22 cellular contexts compared by ENCODE assay signal in genomic region chr9:112796485-112796884, GRCh38. TPM values are rescaled to one million over a fixed set of nuclear protein-coding genes. Genes with fewer than 3 reads are reported as not detected.
A peak's percentile ranks its signal among the peaks of the same experiment; 100 is the strongest.
DNase-seq lines count a peak whose midpoint lies in the region; ATAC-seq, FAIRE-seq and TF ChIP-seq lines count a peak whose summit lies in the region.
"Had no signal": no experiment of that assay in that cellular context is flagged by ENCODE, and none has a peak within 500 bp of the region (broad histone marks: within the 10 kb centered on the region; RNA-seq: fewer than 3 reads in every experiment).

No MANE protein-coding gene starts in this region.

- H4K20me1 ChIP-seq in HepG2 (ENCODE audit: insufficient read depth, low read length) (no peaks in the 10 kb centered on the region), H1 (replicated peaks in 1 of 2; ENCODE audit: control insufficient read depth in 1 of 2, insufficient read depth in 2 of 2, low read length in 2 of 2) (peaks cover 1 to 3% of the 10 kb centered on the region in 2 experiments)

- H3K56ac ChIP-seq in H1 (replicated peaks; ENCODE audit: insufficient read length, low read depth, low read length), result no peak overlapping the region

- no peak overlapping the region; the same call in 1 of the 2 replicates for H2BK5ac ChIP-seq in H1 (ENCODE audit: low read depth, low read length)

- H2AFZ ChIP-seq in HepG2 (ENCODE audit: low read length) (no peak overlapping the region), H1 (ENCODE audit: low read length) (no peak overlapping the region)

- H3K27ac ChIP-seq in HepG2 (ENCODE audit: extremely low read length, insufficient read depth, low read length) (no peak overlapping the region), right lobe of liver (no peak overlapping the region), H1 (ENCODE audit: low read depth, low read length) (no peak overlapping the region)
- H3K27ac ChIP-seq: 22Rv1, BLaER1, C4-2B had no signal

- H3K4me3 ChIP-seq in HepG2 (replicated peaks in 1 of 3; ENCODE audit: insufficient read depth in 1 of 3, low read depth in 2 of 3, low read length in 3 of 3) (no peak overlapping the region), right lobe of liver (no peak overlapping the region), H1 (ENCODE audit: extremely low read depth in 1 of 4, insufficient read depth in 2 of 4, low read depth in 3 of 4, low read length in 4 of 4) (no peak overlapping the region)
- H3K4me3 ChIP-seq: BLaER1 had no signal

- no peak overlapping the region for H3K4ac ChIP-seq in H1 (replicated peaks; ENCODE audit: insufficient read length, low read depth, low read length)

- H3K27me3 ChIP-seq in HepG2 (ENCODE audit: control insufficient read depth in 1 of 2, insufficient read depth in 2 of 2, low read length in 2 of 2), result no peaks in the 10 kb centered on the region
- no peaks in the 10 kb centered on the region for H3K27me3 ChIP-seq in right lobe of liver
- no peaks in the 10 kb centered on the region for H3K27me3 ChIP-seq in H1 (replicated peaks in 1 of 4; ENCODE audit: control insufficient read depth in 3 of 4, extremely low read depth in 1 of 4, insufficient read depth in 3 of 4, low read length in 3 of 4)
- H3K27me3 ChIP-seq: BLaER1 had no signal

- BruUV-seq in HepG2 (replicated peaks; lab: Mats Ljungman, UMichigan), result no TSS peak

- H3K79me2 ChIP-seq in HepG2 (ENCODE audit: insufficient read depth, low read length), result no peaks in the 10 kb centered on the region
- H3K79me2 ChIP-seq in H1 (ENCODE audit: control insufficient read depth in 1 of 2, insufficient read depth in 2 of 2, low read length in 2 of 2), result no peaks in the 10 kb centered on the region

- intact Hi-C loops in HepG2 (cut with micrococcal nuclease; ENCODE audit: unreplicated experiment), result loop anchor here (10.0 kb wide), 1 partner anchor 352 kb away; no protein-coding TSS in a partner anchor
- intact Hi-C loops in right lobe of liver (cut with DNase I), result no loop called here
- intact Hi-C loops in left cardiac atrium (cut with DNase I), result no loop called here

- peaks cover 26% of the 10 kb centered on the region for H3K4me1 Mint-ChIP-seq in stimulated activated effector memory CD8-positive, alpha-beta T cell treated with anti-CD3 and anti-CD28 coated beads, Interleukin-12 subunit alpha, Interleukin-12 subunit beta, amount 100 ng/mL, for 72 hours
- peaks cover 15% of the 10 kb centered on the region for H3K4me1 Mint-ChIP-seq in T-helper 17 cell

- H3K36me3 ChIP-seq in HepG2 (replicated peaks in 1 of 2; ENCODE audit: control insufficient read depth in 1 of 2, insufficient read depth in 2 of 2, low read length in 2 of 2) (no peaks in the 10 kb centered on the region), right lobe of liver (no peaks in the 10 kb centered on the region), H1 (ENCODE audit: control insufficient read depth in 2 of 4, insufficient read depth in 4 of 4, low read length in 3 of 4) (no peaks in the 10 kb centered on the region)
- H3K36me3 ChIP-seq: BLaER1 had no signal

- no peak overlapping the region for H3K4me3 Mint-ChIP-seq in stimulated activated effector memory CD8-positive, alpha-beta T cell treated with anti-CD3 and anti-CD28 coated beads, Interleukin-12 subunit alpha, Interleukin-12 subunit beta, amount 100 ng/mL, for 72 hours
- no peak overlapping the region for H3K4me3 Mint-ChIP-seq in T-helper 17 cell
- H3K4me3 Mint-ChIP-seq: B cell; CD4-positive, CD25-positive, alpha-beta regulatory T cell; CD8-positive, alpha-beta T cell had no signal

- H4K91ac ChIP-seq in H1 (replicated peaks; ENCODE audit: insufficient read length, low read length), result no peak overlapping the region

- TF ChIP-seq RAD21 in HepG2 (CRISPR knock-in tag; IDR thresholded peaks at IDR 0.05) (no peak), H1 (IDR thresholded peaks at IDR 0.05 in 1 of 2, conservative IDR thresholded peaks at IDR 0.05 in 1 of 2; ENCODE audit: low read depth in 2 of 2, low read length in 2 of 2) (no peak)

- no peaks in the 10 kb centered on the region for H3K36me3 Mint-ChIP-seq in stimulated activated effector memory CD8-positive, alpha-beta T cell treated with anti-CD3 and anti-CD28 coated beads, Interleukin-12 subunit alpha, Interleukin-12 subunit beta, amount 100 ng/mL, for 72 hours
- H3K36me3 Mint-ChIP-seq in T-helper 17 cell (ENCODE audit: low read depth), result no peaks in the 10 kb centered on the region
- H3K36me3 Mint-ChIP-seq: CD4-positive, CD25-positive, alpha-beta regulatory T cell; CD8-positive, alpha-beta T cell had no signal

- no peak overlapping the region for H3K9ac ChIP-seq in HepG2 (ENCODE audit: insufficient read depth, low read depth, low read length)
- H3K9ac ChIP-seq in H1 (replicated peaks in 1 of 4; ENCODE audit: extremely low read depth in 1 of 4, low read depth in 3 of 4, low read length in 3 of 4), result no peak overlapping the region
- H3K9ac ChIP-seq: BLaER1 had no signal

- H2BK15ac ChIP-seq in H1 (ENCODE audit: low read length), result no peak overlapping the region

- H3K23ac ChIP-seq in H1 (ENCODE audit: insufficient read length), result no peak overlapping the region

- H3K18ac ChIP-seq in H1 (ENCODE audit: extremely low read depth, low read length), result no peak overlapping the region

- TF ChIP-seq POLR2A in HepG2 (IDR thresholded peaks at IDR 0.05; ENCODE audit: insufficient read depth in 1 of 2, low read depth in 2 of 2, low read length in 2 of 2), result no peak
- TF ChIP-seq POLR2A in right lobe of liver (IDR thresholded peaks at IDR 0.05), result no peak
- no peak for TF ChIP-seq POLR2A in H1 (IDR thresholded peaks at IDR 0.05; ENCODE audit: control extremely low read depth in 1 of 2, low read depth in 2 of 2, low read length in 2 of 2)

- H2BK20ac ChIP-seq in H1 (ENCODE audit: low read length), result no peak overlapping the region

- ATAC-seq in HepG2 (no peak), right lobe of liver (no peak), T-helper 17 cell (no peak), left cardiac atrium (no peak)
- ATAC-seq in stimulated activated effector memory CD8-positive, alpha-beta T cell treated with anti-CD3 and anti-CD28 coated beads, Interleukin-12 subunit alpha, Interleukin-12 subunit beta, amount 100 ng/mL, for 72 hours, result no peak
- ATAC-seq: CD8-positive, alpha-beta T cell; HCT116 had no signal

- 84% methylated on average over 8 of the region's 8 CpGs for WGBS in HepG2 (ENCODE audit: low lambda C conversion rate)
- 100% methylated on average over 4 of the region's 8 CpGs for WGBS in right lobe of liver (ENCODE audit: insufficient coverage, low coverage, low lambda C conversion rate, missing lambda C conversion rate)
- WGBS in H1 (ENCODE audit: extremely low coverage in 1 of 2, insufficient coverage in 1 of 2, insufficient read length in 1 of 2, insufficient replicate concordance in 2 of 2, low coverage in 1 of 2, low lambda C conversion rate in 2 of 2, missing lambda C conversion rate in 1 of 2), 2 experiments, result 86% methylated on average over 8 of the region's 8 CpGs; no CpG with 5 or more reads in 1 of the 2 experiments

- DNase-seq in HepG2 (ENCODE audit: low spot score), result no peak
- no peak for DNase-seq in right lobe of liver
- no peak for DNase-seq in H1 (ENCODE audit: low read depth in 1 of 2, low spot score in 2 of 2)
- DNase-seq in stimulated activated effector memory CD8-positive, alpha-beta T cell treated with anti-CD3 and anti-CD28 coated beads, Interleukin-12 subunit alpha, Interleukin-12 subunit beta, amount 100 ng/mL, for 72 hours (ENCODE audit: low spot score in 2 of 2), result no peak
- DNase-seq in RCC 7860 (ENCODE audit: low spot score), result no peak
- DNase-seq in T-helper 17 cell, result no peak
- DNase-seq in left cardiac atrium, result no peak
- DNase-seq: Caco-2; CD4-positive, CD25-positive, alpha-beta regulatory T cell; CD8-positive, alpha-beta T cell; DMS153; DND-41; GOT3; H7 had no signal

- no peak overlapping the region for H4K5ac ChIP-seq in H1 (ENCODE audit: insufficient read length, low read depth, low read length)

- no peak for FAIRE-seq in HepG2 (lab: Jason Lieb, UNC)
- no peak for FAIRE-seq in H1 (lab: Jason Lieb, UNC)
- FAIRE-seq in RCC 7860 (lab: Jason Lieb, UNC), result no peak
- FAIRE-seq: A204.1, G401.6, GM12892 had no signal

- H3K4me2 ChIP-seq in HepG2 (ENCODE audit: low read depth, low read length) (no peak overlapping the region), H1 (ENCODE audit: insufficient read depth in 1 of 2, low read depth in 2 of 2, low read length in 2 of 2) (no peak overlapping the region)
- H3K4me2 ChIP-seq: BLaER1 had no signal

- no peaks in the 10 kb centered on the region for H3K9me3 ChIP-seq in HepG2 (ENCODE audit: low read length)
- H3K9me3 ChIP-seq in right lobe of liver, result no peaks in the 10 kb centered on the region
- no peaks in the 10 kb centered on the region; a peak in 1 of 4 replicates for H3K9me3 ChIP-seq in H1 (ENCODE audit: insufficient read depth in 2 of 2, low read depth in 1 of 2, low read length in 1 of 2)
- H3K9me3 ChIP-seq in T-helper 17 cell (ENCODE audit: control insufficient read depth, low read length, poor library complexity, severe bottlenecking), result no peaks in the 10 kb centered on the region
- H3K9me3 ChIP-seq: BLaER1, Caco-2 had no signal

- 0 out of 2 replicates have a peak, but pooled peaks cover 1% of the 10 kb centered on the region for H3K23me2 ChIP-seq in H1 (ENCODE audit: low read depth, low read length)

- no peak for TF ChIP-seq EP300 in HepG2 (IDR thresholded peaks at IDR 0.05; ENCODE audit: low read depth in 2 of 2, low read length in 2 of 2)
- no peak for TF ChIP-seq EP300 in HepG2 (CRISPR knock-in tag; IDR thresholded peaks at IDR 0.05; ENCODE audit: borderline replicate concordance)
- no peak for TF ChIP-seq EP300 in H1 (IDR thresholded peaks at IDR 0.05; ENCODE audit: borderline replicate concordance in 1 of 2, low read depth in 2 of 2, low read length in 2 of 2)

- H2BK120ac ChIP-seq in H1 (replicated peaks; ENCODE audit: low read depth, low read length), result no peak overlapping the region

- H4K8ac ChIP-seq in H1 (ENCODE audit: extremely low read depth, insufficient read depth, low read length), result peak overlapping the region; percentile 65

- CTCF ChIA-PET in HepG2 (lab: Yijun Ruan, JAX; ENCODE audit: low intra/inter-chr PET ratio, low total read pairs), result no interaction called here
- CTCF ChIA-PET in H1 (lab: Charles Lee; ENCODE audit: partially characterized antibody), result interaction anchor here (0.6 kb wide), 1 partner anchor 74 kb away, joined by 3 read pairs; no protein-coding TSS in a partner anchor

- no peaks in the 10 kb centered on the region for H3K4me1 ChIP-seq in HepG2 (ENCODE audit: insufficient read depth, low read length)
- H3K4me1 ChIP-seq in right lobe of liver, result no peaks in the 10 kb centered on the region
- no peaks in the 10 kb centered on the region for H3K4me1 ChIP-seq in H1 (replicated peaks in 1 of 4; ENCODE audit: control insufficient read depth in 3 of 4, insufficient read depth in 4 of 4, low read length in 3 of 4)
- H3K4me1 ChIP-seq: BLaER1, Caco-2 had no signal

- POLR2A ChIA-PET in HepG2 (lab: Yijun Ruan, JAX) (no interaction called here), H1 (lab: Charles Lee; ENCODE audit: partially characterized antibody) (interaction anchor here (0.6 to 1.5 kb wide), 2 partner anchors 11 to 13 kb away, joined by 4 read pairs; no protein-coding TSS in a partner anchor)

- no peaks in the 10 kb centered on the region for H3K9me3 Mint-ChIP-seq in stimulated activated effector memory CD8-positive, alpha-beta T cell treated with anti-CD3 and anti-CD28 coated beads, Interleukin-12 subunit alpha, Interleukin-12 subunit beta, amount 100 ng/mL, for 72 hours
- H3K9me3 Mint-ChIP-seq: CD8-positive, alpha-beta T cell had no signal

- H3K79me1 ChIP-seq in H1 (ENCODE audit: low read depth, low read length), result no peaks in the 10 kb centered on the region

- peak overlapping the region; percentile 71 for H3K27ac Mint-ChIP-seq in stimulated activated effector memory CD8-positive, alpha-beta T cell treated with anti-CD3 and anti-CD28 coated beads, Interleukin-12 subunit alpha, Interleukin-12 subunit beta, amount 100 ng/mL, for 72 hours
- no peak overlapping the region for H3K27ac Mint-ChIP-seq in T-helper 17 cell
- H3K27ac Mint-ChIP-seq: B cell had no signal

- H2BK12ac ChIP-seq in H1 (ENCODE audit: low read depth, low read length), result no peak overlapping the region

- no peak for TF ChIP-seq CTCF in HepG2 (CRISPR knock-in tag; IDR thresholded peaks at IDR 0.05)
- no peak for TF ChIP-seq CTCF in right lobe of liver (IDR thresholded peaks at IDR 0.05)
- TF ChIP-seq CTCF in H1 (IDR thresholded peaks at IDR 0.05; ENCODE audit: control extremely low read depth in 1 of 3, insufficient read depth in 1 of 3, low read depth in 1 of 3, low read length in 3 of 3), result no peak

- 0 out of 2 replicates have a peak overlapping the region, but pooled peaks have one; percentile 65 for H2AK5ac ChIP-seq in H1 (ENCODE audit: low read depth, low read length)

- no peak overlapping the region for H3K14ac ChIP-seq in H1 (ENCODE audit: insufficient read length)

- in situ Hi-C loops in HepG2 (cut with HindIII; ENCODE audit: extremely low pct_ligation_motif_present, low pct_unique_long_range_greater_than_20kb), result loop anchor here (10.0 kb wide), 1 partner anchor 52 kb away; no protein-coding TSS in a partner anchor

- no peaks in the 10 kb centered on the region for H3K27me3 Mint-ChIP-seq in T-helper 17 cell
- H3K27me3 Mint-ChIP-seq: B cell; CD4-positive, CD25-positive, alpha-beta regulatory T cell had no signal

RNA-seq across cellular contexts. Expression of gene SNX30, which starts 45.9 kb away (rescaled TPM):
- total RNA-seq in HepG2 (2016; rRNA removed; fragmentation: Illumina TruSeq; extraction: Trizol) (12.4 and 18.9 TPM in 2 replicates), right lobe of liver (1 to 10 TPM; 5.2 to 9.0 (median 7.5) TPM), T-helper 17 cell (1 to 10 TPM; 7.7 to 9.3 TPM), left cardiac atrium (1 to 10 TPM; 4.6 to 5.1 TPM)
- total RNA-seq in HepG2 (2016; cell fraction: cytosol; rRNA removed; fragmentation: Illumina TruSeq; extraction: Trizol; ENCODE audit: low read depth), result 1.1 and 1.5 TPM in 2 replicates
- 12.6 and 18.4 TPM in 2 replicates for total RNA-seq in HepG2 (2016; cell fraction: insoluble cytoplasmic fraction; rRNA removed; fragmentation: Illumina TruSeq; extraction: Trizol)
- 5.4 and 5.7 TPM in 2 replicates for total RNA-seq in HepG2 (2016; cell fraction: membrane; rRNA removed; fragmentation: Illumina TruSeq; extraction: Trizol)
- total RNA-seq in HepG2 (2016; cell fraction: nucleus; rRNA removed; fragmentation: Illumina TruSeq; extraction: Trizol), result 10.8 and 11.5 TPM in 2 replicates
- polyA plus RNA-seq in HepG2 (2011; rRNA removed) (4.4 TPM in 2 replicates), H1 (2011; rRNA removed) (4.0 and 4.3 TPM in 2 replicates)
- polyA plus RNA-seq in HepG2 (2011; cell fraction: cytosol; rRNA removed), result 4.3 and 5.1 TPM in 2 replicates
- 4.9 and 6.3 TPM in 2 replicates for polyA plus RNA-seq in HepG2 (2011; cell fraction: nucleus; rRNA removed)
- 6.1 and 6.8 TPM in 2 replicates for polyA plus RNA-seq in HepG2 (2012)
- polyA plus RNA-seq in HepG2 (2016; cell fraction: cytosol; fragmentation: Illumina TruSeq; extraction: Trizol; ENCODE audit: low read depth), result 0.32 and 0.33 TPM in 2 replicates
- 11.2 and 11.4 TPM in 2 replicates for polyA plus RNA-seq in HepG2 (2016; cell fraction: insoluble cytoplasmic fraction; fragmentation: Illumina TruSeq; extraction: Trizol; ENCODE audit: low read depth)
- 1.5 TPM in 2 replicates for polyA plus RNA-seq in HepG2 (2016; cell fraction: membrane; fragmentation: Illumina TruSeq; extraction: Trizol; ENCODE audit: low read depth)
- 7.7 and 8.6 TPM in 2 replicates for polyA plus RNA-seq in HepG2 (2016; cell fraction: nucleus; fragmentation: Illumina TruSeq; extraction: Trizol; ENCODE audit: insufficient read depth, low read depth)
- polyA minus RNA-seq in HepG2 (2011; rRNA and poly(A)+ RNA removed; ENCODE audit: low replicate concordance), result 5.0 and 13.7 TPM in 2 replicates
- 8.2 and 8.9 TPM in 2 replicates for polyA minus RNA-seq in HepG2 (2011; cell fraction: cytosol; rRNA and poly(A)+ RNA removed)
- 11.2 and 12.4 TPM in 2 replicates for polyA minus RNA-seq in HepG2 (2011; cell fraction: nucleus; rRNA and poly(A)+ RNA removed)
- 11.6 and 12.2 TPM in 2 replicates for total RNA-seq in H1 (2021; fragmentation: NEBNext Ultra II Directional; extraction: Animal tissue kit (Norgen Biotek cat#: 25700))
- 5.2 TPM for polyA plus RNA-seq in H1 (2011; cell fraction: cytosol; rRNA removed)
- 4.5 TPM for polyA plus RNA-seq in H1 (2011; cell fraction: nucleus; rRNA removed)
- 5.6 to 8.1 TPM (median 6.8 TPM) in 4 replicates for polyA plus RNA-seq in H1 (2012, experiment 1 of 2)
- 0.41 TPM for polyA plus RNA-seq in H1 (2012, experiment 2 of 2)
- 5.0 TPM for polyA plus RNA-seq in H1 (2013, experiment 1 of 2)
- polyA plus RNA-seq in H1 (2013, experiment 2 of 2), result 4.6 TPM
- 12.8 and 15.9 TPM in 2 replicates for polyA minus RNA-seq in H1 (2011; rRNA and poly(A)+ RNA removed)
- 9.5 TPM for polyA minus RNA-seq in H1 (2011; cell fraction: cytosol; rRNA and poly(A)+ RNA removed)
- 8.9 TPM for polyA minus RNA-seq in H1 (2011; cell fraction: nucleus; rRNA and poly(A)+ RNA removed)

Comparison
In these comparisons a context has a peak if more than half of its experiments do, and no peak if none do; other contexts are left out.
1. Of the 41 proteins assayed by ChIP-seq in both HepG2 and H1: peak only in HepG2: CEBPB; only in H1: none; in both: none; in neither: 40.